ENCODE assay signal across 7 cellular contexts in the genomic region with DNA sequence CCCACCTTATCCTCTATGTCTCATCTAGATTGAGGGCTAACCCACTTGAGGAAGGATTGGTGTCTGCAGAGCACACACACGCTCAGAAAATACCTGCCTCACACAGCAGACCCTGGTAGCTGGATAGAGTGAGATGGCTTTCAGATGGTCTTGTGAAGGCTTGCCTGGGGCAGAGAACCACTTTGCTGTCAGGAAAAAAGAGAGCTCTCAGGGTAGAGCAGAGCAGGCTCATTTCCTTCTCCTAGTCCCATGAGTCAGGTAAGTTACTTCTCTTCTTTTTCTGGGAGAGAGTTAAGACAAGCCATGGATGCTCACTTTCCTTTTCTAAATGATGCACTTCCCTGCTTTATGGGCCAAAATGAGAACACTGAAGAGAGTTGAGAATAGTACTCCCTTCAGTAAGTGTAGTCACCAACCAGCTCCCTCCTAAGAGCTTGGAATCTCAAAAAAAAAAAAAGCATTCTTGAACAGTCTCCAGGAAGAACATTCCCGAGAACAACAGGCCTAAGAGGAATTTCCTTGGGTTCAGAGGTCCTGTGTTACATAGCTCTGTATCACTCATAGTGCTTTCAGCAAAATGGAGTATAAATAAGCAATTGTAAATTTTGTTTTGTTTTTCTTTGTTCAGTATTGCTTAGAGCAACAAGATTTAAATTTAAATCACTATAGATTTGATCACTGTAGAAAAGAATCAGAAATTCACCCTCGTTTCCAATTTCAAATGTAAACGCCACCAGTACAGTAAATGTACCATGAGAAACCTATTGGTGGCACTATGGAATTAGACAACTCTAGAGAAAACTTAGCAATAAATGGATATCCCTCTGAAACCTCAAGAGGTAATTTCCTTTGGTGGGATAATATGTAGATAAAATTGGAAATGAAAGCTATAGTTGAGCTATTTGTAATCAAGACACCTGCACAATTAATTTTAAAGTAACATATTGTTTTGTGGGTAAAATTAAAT.
DNase-seq lines count a peak whose midpoint lies in the region; ATAC-seq, FAIRE-seq and TF ChIP-seq lines count a peak whose summit lies in the region.

No MANE protein-coding gene starts in this region.

- H3K36me3 ChIP-seq in hepatocyte (replicated peaks; ENCODE audit: insufficient read depth, low read depth) = no peaks in the 10 kb centered on the region
- H3K36me3 ChIP-seq in spleen = no peaks in the 10 kb centered on the region

- no peak overlapping the region for H3K4me3 Mint-ChIP-seq in H9

- DNase-seq in HTR-8/SVneo (ENCODE audit: insufficient read length, low spot score) (peak; percentile 64), astrocyte of the spinal cord (ENCODE audit: low read depth, low spot score) (peak; percentile 92), hepatocyte (ENCODE audit: low spot score) (no peak), spleen (no peak), H9 (no peak)
- DNase-seq in stimulated activated naive CD4-positive, alpha-beta T cell (lab: John Stamatoyannopoulos, UW) = no peak

- H3K9me3 Mint-ChIP-seq in H9 = no peaks in the 10 kb centered on the region

- H3K4me3 ChIP-seq in astrocyte of the spinal cord (ENCODE audit: low read depth, low read length) = no peak overlapping the region
- no peak overlapping the region for H3K4me3 ChIP-seq in hepatocyte
- no peak overlapping the region for H3K4me3 ChIP-seq in spleen

- intact Hi-C loops in spleen (cut with DNase I; ENCODE audit: low total_unique reads) = no loop called here

- H3K4ac ChIP-seq in H9 (ENCODE audit: low read depth, low read length) = no peak overlapping the region

- H2BK5ac ChIP-seq in H9 (ENCODE audit: insufficient read length, low read length) = no peak overlapping the region

- H3K27me3 ChIP-seq in hepatocyte (no peaks in the 10 kb centered on the region), spleen (replicated peaks in 1 of 7) (no peaks in the 10 kb centered on the region), H9 (ENCODE audit: insufficient read depth, low read length) (no peaks in the 10 kb centered on the region)

- H3K56ac ChIP-seq in H9 (ENCODE audit: insufficient read length, low read depth, low read length) = no peak overlapping the region

- no peak overlapping the region for H2BK20ac ChIP-seq in H9 (ENCODE audit: low read depth, low read length, poor library complexity, severe bottlenecking)

- no peaks in the 10 kb centered on the region for H3K23me2 ChIP-seq in H9 (ENCODE audit: insufficient read length, low read depth, low read length, poor library complexity, severe bottlenecking)

- H3K9me3 ChIP-seq in hepatocyte (ENCODE audit: low read depth) = no peaks in the 10 kb centered on the region
- no peaks in the 10 kb centered on the region for H3K9me3 ChIP-seq in spleen
- no peaks in the 10 kb centered on the region for H3K9me3 ChIP-seq in H9 (ENCODE audit: control insufficient read depth, low read depth, low read length)

- H3K79me1 ChIP-seq in H9 (ENCODE audit: insufficient read depth, low read depth, low read length, poor library complexity, severe bottlenecking) = no peaks in the 10 kb centered on the region

- in situ Hi-C loops in astrocyte of the spinal cord (cut with HindIII; ENCODE audit: low sequenced_read_pairs) = no loop called here

- no peak overlapping the region for H3K27ac ChIP-seq in hepatocyte
- H3K27ac ChIP-seq in spleen = peak overlapping the region in 5 of 8 donors; percentile 10 to 45 (median 33)
- no peak overlapping the region for H3K27ac ChIP-seq in H9 (ENCODE audit: insufficient read length, low read depth, low read length)

- H3T11ph ChIP-seq in H9 (ENCODE audit: low read length) = no peak overlapping the region

- H3K18ac ChIP-seq in H9 (ENCODE audit: insufficient read length, low read depth, low read length) = no peak overlapping the region

- no peak overlapping the region for H4K5ac ChIP-seq in H9 (ENCODE audit: insufficient read length, low read depth, low read length)

- peak; percentile 21 for TF ChIP-seq CTCF in astrocyte of the spinal cord (IDR thresholded peaks at IDR 0.05; ENCODE audit: low read depth, low read length)
- TF ChIP-seq CTCF in hepatocyte (IDR thresholded peaks at IDR 0.05; ENCODE audit: poor library complexity) = peak; percentile 41
- peak in 1 of 11 experiments; percentile 24 for TF ChIP-seq CTCF in spleen (IDR thresholded peaks at IDR 0.05 in 8 of 11, conservative IDR thresholded peaks at IDR 0.05 in 3 of 11)
- no peak for TF ChIP-seq CTCF in H9 (conservative IDR thresholded peaks at IDR 0.05)

- H3K4me1 ChIP-seq in hepatocyte (ENCODE audit: insufficient read depth) = peaks cover 5% of the 10 kb centered on the region
- H3K4me1 ChIP-seq in spleen = peaks cover 0 to 4% (median 0%) of the 10 kb centered on the region in 6 donors
- H3K4me1 ChIP-seq in H9 (ENCODE audit: insufficient read depth, low read length) = no peaks in the 10 kb centered on the region

- 58% methylated on average over 4 of the region's 4 CpGs for WGBS in hepatocyte (ENCODE audit: low lambda C conversion rate, missing lambda C conversion rate)
- 45 to 62% (median 56%) methylated on average over 4 of the region's 4 CpGs for WGBS in spleen, 5 donors
- no CpG with 5 or more reads among the region's 4 CpGs for WGBS in H9 (ENCODE audit: extremely low coverage, insufficient read length, low lambda C conversion rate)

- no peak overlapping the region for H2BK12ac ChIP-seq in H9 (ENCODE audit: insufficient read length, low read depth, low read length)

- H3K23ac ChIP-seq in H9 (ENCODE audit: insufficient read length, low read depth, low read length) = no peak overlapping the region

- H2AK5ac ChIP-seq in H9 (ENCODE audit: insufficient read length, low read length) = no peak overlapping the region

- no peak overlapping the region for H2AFZ ChIP-seq in hepatocyte
- H2AFZ ChIP-seq in H9 (ENCODE audit: low read length) = no peak overlapping the region

- ATAC-seq in HG02970 (IDR thresholded peaks at IDR 0.05; ENCODE audit: low FRiP score, unreplicated experiment) = no peak

- H3K4me1 Mint-ChIP-seq in H9 = peaks cover 11 to 17% of the 10 kb centered on the region in 2 experiments

- H3K4me2 ChIP-seq in hepatocyte (no peak overlapping the region), H9 (ENCODE audit: insufficient read depth, insufficient read length, low read length) (no peak overlapping the region)

- no peak overlapping the region for H2BK120ac ChIP-seq in H9 (ENCODE audit: low read depth, low read length, poor library complexity, severe bottlenecking)

- no peaks in the 10 kb centered on the region for H3K27me3 Mint-ChIP-seq in H9 (ENCODE audit: low read depth)

- no peak for TF ChIP-seq POLR2A in spleen (IDR thresholded peaks at IDR 0.05)

- H3K79me2 ChIP-seq in hepatocyte (no peaks in the 10 kb centered on the region), H9 (ENCODE audit: insufficient read depth, low read length) (no peaks in the 10 kb centered on the region)

- no peaks in the 10 kb centered on the region for H4K20me1 ChIP-seq in hepatocyte (ENCODE audit: insufficient read depth, poor library complexity, severe bottlenecking)
- H4K20me1 ChIP-seq in H9 (ENCODE audit: control insufficient read depth, insufficient read depth, insufficient read length) = no peaks in the 10 kb centered on the region

- FAIRE-seq in HTR-8/SVneo (lab: Jason Lieb, UNC) = no peak

- no peak overlapping the region for H3K14ac ChIP-seq in H9 (ENCODE audit: insufficient read depth, low read length)

- peak overlapping the region in 1 of 3 experiments; percentile 80; a peak in 2 of 7 replicates for H3K27ac Mint-ChIP-seq in H9

- H3K36me3 Mint-ChIP-seq in H9 (ENCODE audit: insufficient read depth in 1 of 3, low read depth in 3 of 3) = no peaks in the 10 kb centered on the region

- no peak overlapping the region for H4K91ac ChIP-seq in H9 (ENCODE audit: insufficient read length, low read depth, low read length)

- H2BK15ac ChIP-seq in H9 (ENCODE audit: low read depth, low read length) = no peak overlapping the region

- H4K8ac ChIP-seq in H9 (replicated peaks; ENCODE audit: insufficient read length, low read depth, low read length) = no peak overlapping the region

- H3K9ac ChIP-seq in H9 (ENCODE audit: extremely low read depth, insufficient read length, low read length) = no peak overlapping the region

- H3K9me2 ChIP-seq in hepatocyte (replicated peaks; ENCODE audit: insufficient read depth) = no peaks in the 10 kb centered on the region

Comparison
In these comparisons a context has a peak if more than half of its experiments do, and no peak if none do; other contexts are left out.
1. DNase-seq: peak in HTR-8/SVneo (single experiment) and astrocyte of the spinal cord (single experiment); none in hepatocyte (single experiment), spleen (single experiment), H9 (single experiment) and stimulated activated naive CD4-positive, alpha-beta T cell (0 of 6).
2. H3K27ac ChIP-seq: peak in spleen (5 of 8); none in hepatocyte (single experiment) and H9 (single experiment).